Comparison of ENCODE assay signal across 8 cellular contexts in the genomic region with DNA sequence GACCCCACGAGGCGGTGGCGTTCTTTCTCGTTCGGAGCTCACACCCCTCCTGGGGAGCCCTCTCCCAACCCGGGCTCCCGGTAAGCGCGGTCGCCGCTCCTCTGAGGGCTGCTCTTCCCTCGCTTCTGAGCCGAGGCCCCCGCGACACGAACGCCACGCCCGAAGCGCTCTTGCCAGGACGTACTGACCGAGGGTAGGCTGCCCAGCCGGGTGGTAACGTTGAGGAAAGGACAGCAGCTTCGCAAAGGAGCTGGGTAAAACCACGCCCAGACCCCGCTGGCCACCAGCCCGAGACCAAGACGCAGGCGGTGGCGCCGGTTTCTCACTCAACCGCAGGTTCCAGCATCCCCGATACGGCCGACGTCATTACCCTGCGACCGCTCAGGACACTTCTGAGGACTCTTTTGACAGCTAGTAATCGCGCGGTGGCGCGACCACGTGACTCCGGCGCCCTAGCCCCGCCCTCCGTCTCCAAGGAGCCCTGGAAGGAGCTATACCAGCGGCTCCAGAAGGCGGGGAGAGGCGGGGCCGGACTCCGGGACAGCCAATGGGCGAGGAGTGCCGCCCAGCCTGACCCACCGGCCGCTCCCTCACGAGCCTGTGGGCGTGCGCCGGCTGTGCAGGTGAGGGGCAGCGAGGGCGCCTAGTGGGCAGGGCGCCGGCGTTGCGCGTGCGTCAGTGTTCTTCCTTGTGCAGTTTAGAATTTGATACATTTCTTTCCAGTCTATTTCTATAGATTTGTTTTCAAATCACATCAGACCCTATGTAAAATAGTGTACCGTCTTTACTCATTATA. TPM values are rescaled to one million over a fixed set of nuclear protein-coding genes. Genes with fewer than 3 reads are reported as not detected.
DNase-seq lines count a peak whose midpoint lies in the region; ATAC-seq and TF ChIP-seq lines count a peak whose summit lies in the region.

No MANE protein-coding gene starts in this region.

- DNase-seq in H9 (peak; percentile 100), M059J (ENCODE audit: low read depth) (peak; percentile 100), fibroblast of pulmonary artery (ENCODE audit: low read depth) (peak; percentile 100), natural killer cell (peak; percentile 99)
- DNase-seq in activated effector memory CD4-positive, alpha-beta T cell treated with anti-CD3 and anti-CD28 coated beads, Interleukin-2, amount 50 U/mL, for 16 hours: peak; percentile 100
- DNase-seq in stimulated activated naive CD4-positive, alpha-beta T cell (lab: John Stamatoyannopoulos, UW): peak; percentile 96 to 100 (median 98)

- peaks cover 5 to 16% (median 9%) of the 10 kb centered on the region in 3 experiments; a peak in 6 of 7 replicates for H3K36me3 Mint-ChIP-seq in H9 (ENCODE audit: insufficient read depth in 1 of 3, low read depth in 3 of 3)
- no peaks in the 10 kb centered on the region for H3K36me3 Mint-ChIP-seq in natural killer cell

- no peak overlapping the region for H2BK120ac ChIP-seq in H9 (ENCODE audit: low read depth, low read length, poor library complexity, severe bottlenecking)

- H3K4me3 ChIP-seq in fibroblast of pulmonary artery (replicated peaks; ENCODE audit: low read depth, low read length): peak overlapping the region; percentile 78

- TF ChIP-seq POLR2A in Raji (IDR thresholded peaks at IDR 0.05; ENCODE audit: insufficient read depth, low read depth, low read length): peak; percentile 74

- H2AFZ ChIP-seq in H9 (ENCODE audit: low read length): no peak overlapping the region

- H4K91ac ChIP-seq in H9 (ENCODE audit: insufficient read length, low read depth, low read length): no peak overlapping the region

- H3K4me2 ChIP-seq in H9 (ENCODE audit: insufficient read depth, insufficient read length, low read length): peak overlapping the region; percentile 77

- H3K4me1 Mint-ChIP-seq in H9: peaks cover 20 to 21% of the 10 kb centered on the region in 2 experiments
- H3K4me1 Mint-ChIP-seq in natural killer cell: peaks cover 23 to 36% of the 10 kb centered on the region in 2 donors

- H3K36me3 ChIP-seq in ES-I3 (ENCODE audit: insufficient read depth, low read length): no peaks in the 10 kb centered on the region

- peak overlapping the region; percentile 2 for H3K27ac ChIP-seq in H9 (ENCODE audit: insufficient read length, low read depth, low read length)

- H3K4me1 ChIP-seq in ES-I3 (ENCODE audit: insufficient read depth, low read length) (peaks cover 10% of the 10 kb centered on the region), H9 (ENCODE audit: insufficient read depth, low read length) (no peaks in the 10 kb centered on the region)

- no peaks in the 10 kb centered on the region for H3K27me3 ChIP-seq in H9 (ENCODE audit: insufficient read depth, low read length)

- no peak overlapping the region for H3T11ph ChIP-seq in H9 (ENCODE audit: low read length)

- H3K9ac ChIP-seq in ES-I3 (ENCODE audit: low read depth, low read length): peak overlapping the region; percentile 77
- peak overlapping the region; percentile 23 for H3K9ac ChIP-seq in H9 (ENCODE audit: extremely low read depth, insufficient read length, low read length)

- H2BK5ac ChIP-seq in H9 (ENCODE audit: insufficient read length, low read length): no peak overlapping the region

- no peak overlapping the region for H2BK12ac ChIP-seq in H9 (ENCODE audit: insufficient read length, low read depth, low read length)

- no peak overlapping the region for H4K5ac ChIP-seq in H9 (ENCODE audit: insufficient read length, low read depth, low read length)

- H3K4me3 Mint-ChIP-seq in H9 (peak overlapping the region; percentile 83 to 87), natural killer cell (peak overlapping the region; percentile 97)

- peaks cover 1% of the 10 kb centered on the region; the same call in 1 of the 2 replicates for H3K79me2 ChIP-seq in H9 (ENCODE audit: insufficient read depth, low read length)

- H4K8ac ChIP-seq in H9 (replicated peaks; ENCODE audit: insufficient read length, low read depth, low read length): no peak overlapping the region

- no peaks in the 10 kb centered on the region for H3K27me3 Mint-ChIP-seq in H9 (ENCODE audit: low read depth)
- H3K27me3 Mint-ChIP-seq in natural killer cell (ENCODE audit: low read depth in 2 of 2): no peaks in the 10 kb centered on the region

- H3K4ac ChIP-seq in H9 (ENCODE audit: low read depth, low read length): no peak overlapping the region

- intact Hi-C loops in natural killer cell (cut with micrococcal nuclease): loop anchor here (1.0 kb wide), 2 partner anchors 8 to 63 kb away; a partner anchor contains a TSS

- WGBS in H9 (ENCODE audit: extremely low coverage, insufficient read length, low lambda C conversion rate): no CpG with 5 or more reads among the region's 71 CpGs

- no peak overlapping the region for H2BK15ac ChIP-seq in H9 (ENCODE audit: low read depth, low read length)

- H3K18ac ChIP-seq in H9 (ENCODE audit: insufficient read length, low read depth, low read length): peak overlapping the region; percentile 64

- no peak overlapping the region for H2BK20ac ChIP-seq in H9 (ENCODE audit: low read depth, low read length, poor library complexity, severe bottlenecking)

- H3K79me1 ChIP-seq in H9 (ENCODE audit: insufficient read depth, low read depth, low read length, poor library complexity, severe bottlenecking): no peaks in the 10 kb centered on the region

- no peak overlapping the region for H3K56ac ChIP-seq in H9 (ENCODE audit: insufficient read length, low read depth, low read length)

- peak overlapping the region; percentile 33; the same call in 1 of the 2 replicates for H3K14ac ChIP-seq in H9 (ENCODE audit: insufficient read depth, low read length)

- peaks cover 12% of the 10 kb centered on the region for H3K23me2 ChIP-seq in H9 (ENCODE audit: insufficient read length, low read depth, low read length, poor library complexity, severe bottlenecking)

- TF ChIP-seq CTCF in H9 (conservative IDR thresholded peaks at IDR 0.05): no peak
- no peak for TF ChIP-seq CTCF in fibroblast of pulmonary artery (IDR thresholded peaks at IDR 0.05; ENCODE audit: low read length, missing control alignments)
- TF ChIP-seq CTCF in natural killer cell (IDR thresholded peaks at IDR 0.05): no peak

- no peak overlapping the region for H2AK5ac ChIP-seq in H9 (ENCODE audit: insufficient read length, low read length)

- H3K27ac Mint-ChIP-seq in H9 (peak overlapping the region; percentile 62 to 98 (median 98); a peak in 6 of 7 replicates), natural killer cell (peak overlapping the region; percentile 97 to 99)

- H4K20me1 ChIP-seq in H9 (ENCODE audit: control insufficient read depth, insufficient read depth, insufficient read length): no peaks in the 10 kb centered on the region

- H3K9me3 Mint-ChIP-seq in H9 (no peaks in the 10 kb centered on the region; a peak in 2 of 5 replicates), natural killer cell (no peaks in the 10 kb centered on the region)

- H3K23ac ChIP-seq in H9 (ENCODE audit: insufficient read length, low read depth, low read length): no peak overlapping the region

- ATAC-seq in natural killer cell: peak; percentile 65 to 81 (median 70)

- no peaks in the 10 kb centered on the region for H3K9me3 ChIP-seq in ES-I3 (ENCODE audit: control insufficient read depth, insufficient read depth, low read length)
- no peaks in the 10 kb centered on the region for H3K9me3 ChIP-seq in H9 (ENCODE audit: control insufficient read depth, low read depth, low read length)

RNA-seq across cellular contexts. Expression of a gene that starts 4.0 kb away (rescaled TPM):
- total RNA-seq in H9 (2021): 13.0 and 17.0 TPM in 2 replicates
- total RNA-seq in M059J (2014; rRNA removed; shearing (Covaris generic)): 16.6 and 23.9 TPM in 2 replicates
- total RNA-seq in natural killer cell: 10 to 100 TPM; 45.1 to 56.6 (median 45.9) TPM

RNA-seq across cellular contexts. Expression of a gene that starts 7.4 kb away (rescaled TPM):
- total RNA-seq in H9 (2021) (25.5 and 27.1 TPM in 2 replicates), natural killer cell (10 to 100 TPM; 47.4 to 61.8 (median 56.3) TPM)
- 123 and 140 TPM in 2 replicates for total RNA-seq in M059J (2014; rRNA removed; shearing (Covaris generic))

Comparison
In these comparisons a context has a peak if more than half of its experiments do, and no peak if none do; other contexts are left out.
1. Peak in every context shown above with its lines: DNase-seq, ATAC-seq, H3K4me3 ChIP-seq and H3K27ac ChIP-seq.